In the genomic region with DNA sequence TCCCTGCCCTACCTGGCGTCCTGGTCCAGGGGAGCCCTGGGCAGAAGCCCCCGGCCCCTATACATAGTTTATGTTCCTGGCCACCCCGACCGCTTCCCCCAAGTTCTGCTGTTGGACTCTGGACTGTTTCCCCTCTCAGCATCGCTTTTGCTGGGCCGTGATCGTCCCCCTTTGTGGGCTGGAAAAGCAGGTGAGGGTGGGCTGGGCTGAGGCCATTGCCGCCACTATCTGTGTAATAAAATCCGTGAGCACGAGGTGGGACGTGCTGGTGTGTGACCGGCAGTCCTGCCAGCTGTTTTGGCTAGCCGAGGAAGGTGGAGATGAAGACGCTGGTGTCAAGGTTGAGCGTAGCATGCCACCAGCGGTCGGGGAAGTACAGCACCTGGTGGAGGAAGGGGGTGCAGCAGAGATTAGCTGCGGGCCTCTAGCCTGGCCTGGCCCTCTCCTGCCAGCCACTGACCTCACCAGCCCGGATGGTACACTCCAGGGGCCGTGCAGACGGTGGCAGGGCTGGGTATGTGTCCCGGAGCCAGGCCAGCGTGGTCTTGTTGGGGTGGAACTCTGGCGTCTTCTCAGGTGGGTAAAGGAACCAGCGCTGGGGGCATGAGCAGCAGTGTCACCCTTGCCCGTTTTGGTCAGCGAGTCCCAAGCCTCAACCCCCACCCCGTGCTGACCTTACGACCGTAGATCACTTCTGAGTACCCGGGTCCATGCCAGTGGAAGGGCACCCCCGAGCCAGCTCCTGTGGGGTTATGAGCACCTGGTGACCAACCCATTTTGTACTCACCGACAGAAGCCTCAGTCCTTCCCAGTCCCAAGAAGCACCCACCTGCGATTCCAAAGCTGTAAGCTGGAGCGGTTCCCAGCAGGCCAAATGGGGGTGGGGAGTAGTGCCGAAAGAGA, we compare ENCODE assay signal across 8 cellular contexts. TPM values are rescaled to one million over a fixed set of nuclear protein-coding genes. Genes with fewer than 3 reads are reported as not detected.
DNase-seq lines count a peak whose midpoint lies in the region; ATAC-seq, FAIRE-seq and TF ChIP-seq lines count a peak whose summit lies in the region.

No MANE protein-coding gene starts in this region.

- 61 to 70% (median 62%) methylated on average over 36 of the region's 36 CpGs for WGBS in ovary, 3 donors

- H4K20me1 ChIP-seq in PC-9 (ENCODE audit: insufficient read depth) = peaks cover 30% of the 10 kb centered on the region

- TF ChIP-seq POLR2A in ovary (IDR thresholded peaks at IDR 0.05) = no peak
- no peak for TF ChIP-seq POLR2A in H54 (IDR thresholded peaks at IDR 0.05; ENCODE audit: low read depth, low read length)

- peaks cover 33% of the 10 kb centered on the region for H3K79me2 ChIP-seq in PC-9 (ENCODE audit: low read depth)

- H3K4me1 ChIP-seq in PC-9 (replicated peaks; ENCODE audit: insufficient read depth) = peaks cover 33% of the 10 kb centered on the region
- peaks cover 27% of the 10 kb centered on the region for H3K4me1 ChIP-seq in ovary (ENCODE audit: insufficient read depth)

- H3K4me2 ChIP-seq in PC-9 = peak overlapping the region; percentile 86

- POLR2A ChIA-PET in PC-9 (lab: Charles Lee; ENCODE audit: unreplicated experiment) = interaction anchor here (0.6 kb wide), 1 partner anchor 112 kb away, joined by 7 read pairs; no protein-coding TSS in a partner anchor

- no peaks in the 10 kb centered on the region for H3K9me2 ChIP-seq in PC-9 (ENCODE audit: insufficient read depth)

- peaks cover 6% of the 10 kb centered on the region for H3K4me1 Mint-ChIP-seq in endothelial cell (ENCODE audit: unreplicated experiment)

- no peak for ATAC-seq in GM19455 (IDR thresholded peaks at IDR 0.05; ENCODE audit: unreplicated experiment)

- H2AFZ ChIP-seq in PC-9 = no peak overlapping the region

- CTCF ChIA-PET in PC-9 (lab: Charles Lee) = no interaction called here

- H3K27ac ChIP-seq in PC-9 (no peak overlapping the region), ovary (no peak overlapping the region)

- peak overlapping the region; percentile 87 for H3K4me3 Mint-ChIP-seq in endothelial cell (ENCODE audit: unreplicated experiment)

- BruUV-seq in PC-9 (replicated peaks; lab: Mats Ljungman, UMichigan) = no TSS peak

- H3K9me3 ChIP-seq in PC-9 (ENCODE audit: insufficient read depth, low read depth) = no peaks in the 10 kb centered on the region
- H3K9me3 ChIP-seq in ovary = no peaks in the 10 kb centered on the region

- intact Hi-C loops in PC-9 (cut with micrococcal nuclease; ENCODE audit: unreplicated experiment) = loop anchor here (5.0 kb wide), 1 partner anchor 155 kb away; a partner anchor contains a TSS
- intact Hi-C loops in ovary (cut with DNase I) = no loop called here

- H3K27me3 ChIP-seq in PC-9 (ENCODE audit: insufficient read depth, low read depth) (no peaks in the 10 kb centered on the region), ovary (no peaks in the 10 kb centered on the region)

- peak overlapping the region; percentile 68; the same call in 1 of the 2 replicates for H3K4me3 ChIP-seq in GM08714 (ENCODE audit: low read length)
- peak overlapping the region; percentile 83 for H3K4me3 ChIP-seq in PC-9
- H3K4me3 ChIP-seq in ovary = no peak overlapping the region

- no peak for FAIRE-seq in H54 (lab: Jason Lieb, UNC)

- no peaks in the 10 kb centered on the region for H3K9me3 Mint-ChIP-seq in endothelial cell (ENCODE audit: unreplicated experiment)

- peaks cover 40% of the 10 kb centered on the region; the same call in 1 of the 2 replicates for H3F3A ChIP-seq in PC-9 (ENCODE audit: insufficient read depth, low read depth)

- DNase-seq in PC-9 (no peak), endothelial cell (ENCODE audit: low spot score) (no peak), ovary (peak in 3 of 5 donors; percentile 29 to 51 (median 44)), H54 (ENCODE audit: insufficient read length, low spot score) (no peak), NCI-H510A (lab: John Stamatoyannopoulos, UW) (no peak), DMS79 treated with DMSO at 0.1 percent for 48 hours (lab: John Stamatoyannopoulos, UW) (no peak)

- peaks cover 14% of the 10 kb centered on the region for H3K27me3 Mint-ChIP-seq in endothelial cell (ENCODE audit: unreplicated experiment)

- no peak for TF ChIP-seq EP300 in ovary (IDR thresholded peaks at IDR 0.05)

- H3K27ac Mint-ChIP-seq in endothelial cell (ENCODE audit: unreplicated experiment) = peak overlapping the region; percentile 80

- no peaks in the 10 kb centered on the region; the same call in 1 of the 2 replicates for H3K36me3 ChIP-seq in PC-9 (ENCODE audit: low read depth)
- no peaks in the 10 kb centered on the region for H3K36me3 ChIP-seq in ovary

- H3K36me3 Mint-ChIP-seq in endothelial cell (ENCODE audit: low read depth, unreplicated experiment) = peaks cover 5% of the 10 kb centered on the region

- no peak for TF ChIP-seq CTCF in PC-9 (conservative IDR thresholded peaks at IDR 0.05)
- TF ChIP-seq CTCF in endothelial cell (IDR thresholded peaks at IDR 0.05; ENCODE audit: unreplicated experiment) = no peak
- peak in 1 of 3 donors; percentile 7 for TF ChIP-seq CTCF in ovary (IDR thresholded peaks at IDR 0.05)

RNA-seq across cellular contexts. Expression of a gene that starts 1.4 kb away (rescaled TPM):
- 57.4 and 61.6 TPM in 2 replicates for total RNA-seq in PC-9 (2021)
- 31.6 TPM for total RNA-seq in endothelial cell (ENCODE audit: unreplicated experiment)
- total RNA-seq in ovary = 10 to 100 TPM; 36.6 to 73.9 (median 64.0) TPM
- polyA plus RNA-seq in ovary = 10 to 100 TPM; 10.2 to 53.8 TPM

RNA-seq across cellular contexts. Expression of a gene that starts 2.5 kb away (rescaled TPM):
- 174 and 211 TPM in 2 replicates for total RNA-seq in PC-9 (2021)
- 93.7 TPM for total RNA-seq in endothelial cell (ENCODE audit: unreplicated experiment)
- 100 to 1,000 TPM in 4 of 7 donors, 10 to 100 TPM in 3; 72.3 to 115 (median 102) TPM for total RNA-seq in ovary
- 100 to 1,000 TPM in 1 of 2 donors, 10 to 100 TPM in 1; 20.1 to 107 TPM for polyA plus RNA-seq in ovary

RNA-seq across cellular contexts. Expression of a gene that starts 7.3 kb away (rescaled TPM):
- total RNA-seq in PC-9 (2021) = 18.1 and 19.9 TPM in 2 replicates
- 1.6 TPM for total RNA-seq in endothelial cell (ENCODE audit: unreplicated experiment)
- 1 to 10 TPM in 6 of 7 donors, under 1 TPM in 1; 0.50 to 4.3 (median 1.4) TPM for total RNA-seq in ovary
- polyA plus RNA-seq in ovary = under 1 TPM in 1 of 2 donors, not detected in 1; 0.80 TPM

RNA-seq across cellular contexts. Expression of a gene that starts 7.5 kb away (rescaled TPM):
- total RNA-seq in PC-9 (2021) = 23.9 and 33.6 TPM in 2 replicates
- 16.1 TPM for total RNA-seq in endothelial cell (ENCODE audit: unreplicated experiment)
- total RNA-seq in ovary = 10 to 100 TPM in 6 of 7 donors, 1 to 10 TPM in 1; 8.4 to 17.3 (median 13.4) TPM
- 10 to 100 TPM in 1 of 2 donors, under 1 TPM in 1; 0.42 to 10.3 TPM for polyA plus RNA-seq in ovary

RNA-seq across cellular contexts. Expression of a gene that starts 14.8 kb away (rescaled TPM):
- total RNA-seq in PC-9 (2021) (143 and 173 TPM in 2 replicates), endothelial cell (ENCODE audit: unreplicated experiment) (121 TPM), ovary (100 to 1,000 TPM in 1 of 7 donors, 10 to 100 TPM in 6; 44.6 to 100 (median 80.6) TPM)
- polyA plus RNA-seq in ovary = 10 to 100 TPM; 11.6 to 96.6 TPM

Comparison
In these comparisons a context has a peak if more than half of its experiments do, and no peak if none do; other contexts are left out.
1. DNase-seq: peak in ovary (3 of 5); none in PC-9 (0 of 2), endothelial cell (single experiment), H54 (single experiment), NCI-H510A (single experiment) and DMS79 treated with DMSO at 0.1 percent for 48 hours (single experiment).